Comparison of ENCODE assay signal across 21 cellular contexts in genomic region chr10:119408969-119409371, GRCh38.
DNase-seq lines count a peak whose midpoint lies in the region; ATAC-seq and TF ChIP-seq lines count a peak whose summit lies in the region.
"Had no signal": no experiment of that assay in that cellular context is flagged by ENCODE, and none has a peak within 500 bp of the region (broad histone marks: within the 10 kb centered on the region; RNA-seq: fewer than 3 reads in every experiment).

No MANE protein-coding gene starts in this region.

- H3K4me1 Mint-ChIP-seq in natural killer cell treated with Interleukin-12 subunit alpha and Interleukin-12 subunit beta and Interleukin-15 and Interleukin-18, amount 100 ng/mL, for 72 hours (ENCODE audit: low read depth in 2 of 2) = no peaks in the 10 kb centered on the region
- H3K4me1 Mint-ChIP-seq: activated T-helper 17 cell treated with anti-CD3 and anti-CD28 coated beads, Interleukin-2, amount 50 U/mL, for 72 hours; stimulated activated effector memory CD8-positive, alpha-beta T cell treated with anti-CD3 and anti-CD28 coated beads, Interleukin-12 subunit alpha, Interleukin-12 subunit beta, amount 100 ng/mL, for 72 hours had no signal

- peaks cover 98% of the 10 kb centered on the region for H3K4me1 ChIP-seq in left ventricle myocardium inferior
- H3K4me1 ChIP-seq in right cardiac atrium (ENCODE audit: control insufficient read depth, insufficient read depth, low read length) = peaks cover 32% of the 10 kb centered on the region
- H3K4me1 ChIP-seq in parathyroid adenoma = peaks cover 10% of the 10 kb centered on the region

- H3K9me3 Mint-ChIP-seq in natural killer cell treated with Interleukin-12 subunit alpha and Interleukin-12 subunit beta and Interleukin-15 and Interleukin-18, amount 100 ng/mL, for 72 hours = no peaks in the 10 kb centered on the region
- H3K9me3 Mint-ChIP-seq: activated T-helper 17 cell treated with anti-CD3 and anti-CD28 coated beads, Interleukin-2, amount 50 U/mL, for 72 hours; CD14-positive monocyte; stimulated activated effector memory CD8-positive, alpha-beta T cell treated with anti-CD3 and anti-CD28 coated beads, Interleukin-12 subunit alpha, Interleukin-12 subunit beta, amount 100 ng/mL, for 72 hours; type B pancreatic cell had no signal

- H3K27ac ChIP-seq in left ventricle myocardium inferior (replicated peaks) (peak overlapping the region; percentile 89), right cardiac atrium (ENCODE audit: low read length) (peak overlapping the region; percentile 93), parathyroid adenoma (peak overlapping the region; percentile 58)
- H3K27ac ChIP-seq: epithelial cell of prostate, hepatocyte, SJSA1 had no signal

- ATAC-seq in left ventricle myocardium superior (no peak), right cardiac atrium (peak; percentile 4 to 63), HG03159 (IDR thresholded peaks at IDR 0.05; ENCODE audit: unreplicated experiment) (no peak)
- ATAC-seq in natural killer cell treated with Interleukin-12 subunit alpha and Interleukin-12 subunit beta and Interleukin-15 and Interleukin-18, amount 100 ng/mL, for 72 hours = no peak
- ATAC-seq: activated T-helper 17 cell treated with anti-CD3 and anti-CD28 coated beads, Interleukin-2, amount 50 U/mL, for 72 hours; stimulated activated effector memory CD8-positive, alpha-beta T cell treated with anti-CD3 and anti-CD28 coated beads, Interleukin-12 subunit alpha, Interleukin-12 subunit beta, amount 100 ng/mL, for 72 hours had no signal

- WGBS in right cardiac atrium = 67% methylated on average over 14 of the region's 14 CpGs

- no peaks in the 10 kb centered on the region for H3K36me3 Mint-ChIP-seq in natural killer cell treated with Interleukin-12 subunit alpha and Interleukin-12 subunit beta and Interleukin-15 and Interleukin-18, amount 100 ng/mL, for 72 hours
- H3K36me3 Mint-ChIP-seq: stimulated activated effector memory CD8-positive, alpha-beta T cell treated with anti-CD3 and anti-CD28 coated beads, Interleukin-12 subunit alpha, Interleukin-12 subunit beta, amount 100 ng/mL, for 72 hours; type B pancreatic cell had no signal

- no peaks in the 10 kb centered on the region for H3K27me3 Mint-ChIP-seq in natural killer cell treated with Interleukin-12 subunit alpha and Interleukin-12 subunit beta and Interleukin-15 and Interleukin-18, amount 100 ng/mL, for 72 hours
- H3K27me3 Mint-ChIP-seq: activated T-helper 17 cell treated with anti-CD3 and anti-CD28 coated beads, Interleukin-2, amount 50 U/mL, for 72 hours had no signal

- no peak overlapping the region for H3K9ac ChIP-seq in parathyroid adenoma

- peaks cover 29% of the 10 kb centered on the region for H3K79me2 ChIP-seq in parathyroid adenoma
- H3K79me2 ChIP-seq: hepatocyte had no signal

- no peak overlapping the region for H3K4me2 ChIP-seq in parathyroid adenoma (ENCODE audit: low read length)
- H3K4me2 ChIP-seq: hepatocyte had no signal

- H3K4me3 ChIP-seq in left ventricle myocardium inferior = no peak overlapping the region
- H3K4me3 ChIP-seq in right cardiac atrium (ENCODE audit: low read length) = no peak overlapping the region
- H3K4me3 ChIP-seq in parathyroid adenoma (ENCODE audit: low read depth, low read length) = no peak overlapping the region
- H3K4me3 ChIP-seq: hepatocyte, SJSA1 had no signal

- H3K36me3 ChIP-seq in left ventricle myocardium inferior (no peaks in the 10 kb centered on the region), parathyroid adenoma (ENCODE audit: control insufficient read depth, insufficient read depth, low read length) (no peaks in the 10 kb centered on the region)
- H3K36me3 ChIP-seq: SJSA1 had no signal

- DNase-seq in left ventricle myocardium inferior = no peak
- DNase-seq in left ventricle myocardium superior = no peak
- peak; percentile 63 to 70 (median 67) for DNase-seq in right cardiac atrium
- DNase-seq in activated naive CD4-positive, alpha-beta T cell (lab: John Stamatoyannopoulos, UW) = no peak
- DNase-seq in natural killer cell treated with Interleukin-12 subunit alpha and Interleukin-12 subunit beta and Interleukin-15 and Interleukin-18, amount 100 ng/mL, for 72 hours (ENCODE audit: low spot score) = no peak
- DNase-seq in NCI-H1048 (lab: John Stamatoyannopoulos, UW) = no peak
- DNase-seq: amniotic stem cell, DMS153, GOT3, NCI-H2081, NCI-H510A, T-helper 2 cell had no signal

- no peak overlapping the region for H3K27ac Mint-ChIP-seq in natural killer cell treated with Interleukin-12 subunit alpha and Interleukin-12 subunit beta and Interleukin-15 and Interleukin-18, amount 100 ng/mL, for 72 hours
- H3K27ac Mint-ChIP-seq: activated T-helper 17 cell treated with anti-CD3 and anti-CD28 coated beads, Interleukin-2, amount 50 U/mL, for 72 hours; stimulated activated effector memory CD8-positive, alpha-beta T cell treated with anti-CD3 and anti-CD28 coated beads, Interleukin-12 subunit alpha, Interleukin-12 subunit beta, amount 100 ng/mL, for 72 hours had no signal

- TF ChIP-seq CTCF in left ventricle myocardium inferior (IDR thresholded peaks at IDR 0.05; ENCODE audit: borderline replicate concordance) (no peak), parathyroid adenoma (IDR thresholded peaks at IDR 0.05) (no peak)

- H3K27me3 ChIP-seq in left ventricle myocardium inferior (ENCODE audit: low read depth) (no peaks in the 10 kb centered on the region), right cardiac atrium (ENCODE audit: control insufficient read depth, insufficient read depth) (no peaks in the 10 kb centered on the region), parathyroid adenoma (ENCODE audit: control insufficient read depth, insufficient read depth, low read length) (no peaks in the 10 kb centered on the region)
- H3K27me3 ChIP-seq: hepatocyte, SJSA1 had no signal

- intact Hi-C loops in left ventricle myocardium inferior (cut with micrococcal nuclease) (no loop called here), left ventricle myocardium superior (cut with micrococcal nuclease) (no loop called here), right cardiac atrium (cut with DNase I) (loop anchor here in 1 of 4 donors (5.0 kb wide), 1 partner anchor 37 kb away; no protein-coding TSS in a partner anchor)

- H2AFZ ChIP-seq in parathyroid adenoma = no peak overlapping the region
- H2AFZ ChIP-seq: hepatocyte had no signal

- H3K9me3 ChIP-seq in left ventricle myocardium inferior (replicated peaks) (no peaks in the 10 kb centered on the region), right cardiac atrium (ENCODE audit: control insufficient read depth, low read length) (no peaks in the 10 kb centered on the region), parathyroid adenoma (ENCODE audit: control insufficient read depth, low read length) (no peaks in the 10 kb centered on the region)
- H3K9me3 ChIP-seq: SJSA1 had no signal

- no peak overlapping the region for H3K4me3 Mint-ChIP-seq in natural killer cell treated with Interleukin-12 subunit alpha and Interleukin-12 subunit beta and Interleukin-15 and Interleukin-18, amount 100 ng/mL, for 72 hours
- H3K4me3 Mint-ChIP-seq: activated T-helper 17 cell treated with anti-CD3 and anti-CD28 coated beads, Interleukin-2, amount 50 U/mL, for 72 hours; CD14-positive monocyte; stimulated activated effector memory CD8-positive, alpha-beta T cell treated with anti-CD3 and anti-CD28 coated beads, Interleukin-12 subunit alpha, Interleukin-12 subunit beta, amount 100 ng/mL, for 72 hours had no signal

Comparison
In these comparisons a context has a peak if more than half of its experiments do, and no peak if none do; other contexts are left out.
1. DNase-seq: peak in right cardiac atrium (3 of 3); none in left ventricle myocardium inferior (single experiment), left ventricle myocardium superior (single experiment), activated naive CD4-positive, alpha-beta T cell (0 of 4), natural killer cell treated with Interleukin-12 subunit alpha and Interleukin-12 subunit beta and Interleukin-15 and Interleukin-18, amount 100 ng/mL, for 72 hours (single experiment) and NCI-H1048 (single experiment).
2. ATAC-seq: peak in right cardiac atrium (2 of 2); none in left ventricle myocardium superior (single experiment), HG03159 (single experiment) and natural killer cell treated with Interleukin-12 subunit alpha and Interleukin-12 subunit beta and Interleukin-15 and Interleukin-18, amount 100 ng/mL, for 72 hours (0 of 2).
3. Peak in every context shown above with its lines, with median percentiles within 50 percentile points of each other: H3K27ac ChIP-seq.